Comparison of ENCODE assay signal across 30 cellular contexts in the genomic region with DNA sequence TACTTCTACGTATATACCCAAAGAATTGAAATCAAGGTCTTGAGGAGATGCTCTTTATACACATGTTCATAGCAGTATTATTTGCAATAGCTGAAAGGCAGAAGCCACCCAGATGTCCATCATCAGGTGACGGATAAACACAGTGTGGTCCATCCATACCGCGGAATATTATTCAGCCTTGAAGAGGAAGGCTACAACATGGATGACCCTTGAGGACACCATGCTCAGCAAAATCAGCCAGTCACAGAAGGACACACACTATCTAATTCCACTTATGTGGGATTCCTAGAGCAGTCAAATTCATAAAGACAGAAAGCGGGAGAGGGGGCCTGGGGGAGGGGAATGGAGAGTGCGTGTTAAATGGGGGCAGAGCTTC.
"Had no signal": no experiment of that assay in that cellular context is flagged by ENCODE, and none has a peak within 500 bp of the region (broad histone marks: within the 10 kb centered on the region; RNA-seq: fewer than 3 reads in every experiment).

No MANE protein-coding gene starts in this region.

- ATAC-seq: activated naive CD4-positive, alpha-beta T cell treated with anti-CD3 and anti-CD28 coated beads, Interleukin-2, amount 50 U/mL, for 72 hours; activated T-cell treated with anti-CD3 and anti-CD28 coated beads, Interleukin-2, amount 50 U/mL, for 4 hours; Right ventricle myocardium inferior had no signal

- H3K4me1 ChIP-seq: adrenal gland had no signal

- DNase-seq: activated CD4-positive, alpha-beta memory T cell treated with anti-CD3 and anti-CD28 coated beads for 36 hours; activated CD4-positive, alpha-beta T cell treated with anti-CD3 and anti-CD28 coated beads, Interleukin-2, amount 10 ng/mL, durations not matched to agents 7 days and 5 days; activated gamma-delta T cell treated with Interleukin-2 at 50 U/mL for 16 hours; activated naive CD4-positive, alpha-beta T cell treated with anti-CD3 and anti-CD28 coated beads for 36 hours; activated T-cell treated with anti-CD3 and anti-CD28 coated beads for 4 hours; activated T-cell treated with anti-CD3 and anti-CD28 coated beads, Interleukin-2, amount 50 U/mL, for 4 hours; anterior cingulate cortex; central memory CD4-positive, alpha-beta T cell; Kasumi-1; KG1; MG63; NCI-H1048; NCI-H1105 treated with DMSO at 0.1 percent for 48 hours; NCI-H1436; NCI-H1694; NCI-H1930; NCI-H2081 treated with DMSO at 0.1 percent for 48 hours; NCI-H345; NCI-H524 treated with DMSO at 0.1 percent for 48 hours; SW 1271; T-helper 1 cell; T1000 had no signal

- H3K9me3 Mint-ChIP-seq: activated CD4-positive, alpha-beta memory T cell treated with anti-CD3 and anti-CD28 coated beads for 36 hours; activated CD4-positive, alpha-beta T cell treated with anti-CD3 and anti-CD28 coated beads, Interleukin-2, amount 10 ng/mL, durations not matched to agents 7 days and 5 days; activated naive CD4-positive, alpha-beta T cell treated with anti-CD3 and anti-CD28 coated beads for 36 hours; activated naive CD4-positive, alpha-beta T cell treated with anti-CD3 and anti-CD28 coated beads, Interleukin-2, amount 50 U/mL, for 72 hours; activated T-cell treated with anti-CD3 and anti-CD28 coated beads, Interleukin-2, amount 50 U/mL, for 4 hours; activated T-helper 1 cell treated with anti-CD3 and anti-CD28 coated beads, Interleukin-12 subunit alpha, Interleukin-12 subunit beta, Interleukin-2, Interleukin-4 antibody, amounts not matched to agents 30 ng/mL and 10 ng/mL and 1 ng/mL, durations not matched to agents 14 hours and 24 hours and 36 hours; IgD-negative memory B cell had no signal

- H3K27me3 ChIP-seq: adrenal gland, MG63 had no signal

- H3K36me3 Mint-ChIP-seq: activated CD4-positive, alpha-beta memory T cell treated with anti-CD3 and anti-CD28 coated beads for 36 hours; activated naive CD4-positive, alpha-beta T cell treated with anti-CD3 and anti-CD28 coated beads, Interleukin-2, amount 50 U/mL, for 72 hours; IgD-negative memory B cell had no signal

- H3K27ac ChIP-seq: adrenal gland had no signal

- H3K27ac Mint-ChIP-seq: activated CD4-positive, alpha-beta memory T cell treated with anti-CD3 and anti-CD28 coated beads for 36 hours; activated CD4-positive, alpha-beta T cell treated with anti-CD3 and anti-CD28 coated beads, Interleukin-2, amount 10 ng/mL, durations not matched to agents 7 days and 5 days; activated naive CD4-positive, alpha-beta T cell treated with anti-CD3 and anti-CD28 coated beads for 36 hours; activated naive CD4-positive, alpha-beta T cell treated with anti-CD3 and anti-CD28 coated beads, Interleukin-2, amount 50 U/mL, for 72 hours; activated T-helper 1 cell treated with anti-CD3 and anti-CD28 coated beads, Interleukin-12 subunit alpha, Interleukin-12 subunit beta, Interleukin-2, Interleukin-4 antibody, amounts not matched to agents 30 ng/mL and 10 ng/mL and 1 ng/mL, durations not matched to agents 14 hours and 24 hours and 36 hours; brain; IgD-negative memory B cell had no signal

- FAIRE-seq: bronchial epithelial cell, RCC 7860 had no signal

- H3K4me3 Mint-ChIP-seq: activated CD4-positive, alpha-beta memory T cell treated with anti-CD3 and anti-CD28 coated beads for 36 hours; activated CD4-positive, alpha-beta T cell treated with anti-CD3 and anti-CD28 coated beads, Interleukin-2, amount 10 ng/mL, durations not matched to agents 7 days and 5 days; activated naive CD4-positive, alpha-beta T cell treated with anti-CD3 and anti-CD28 coated beads for 36 hours; activated T-cell treated with anti-CD3 and anti-CD28 coated beads, Interleukin-2, amount 50 U/mL, for 4 hours; activated T-helper 1 cell treated with anti-CD3 and anti-CD28 coated beads, Interleukin-12 subunit alpha, Interleukin-12 subunit beta, Interleukin-2, Interleukin-4 antibody, amounts not matched to agents 30 ng/mL and 10 ng/mL and 1 ng/mL, durations not matched to agents 14 hours and 24 hours and 36 hours; brain; IgD-negative memory B cell had no signal

- H3K36me3 ChIP-seq: adrenal gland, MG63 had no signal

- H3K27me3 Mint-ChIP-seq: activated CD4-positive, alpha-beta memory T cell treated with anti-CD3 and anti-CD28 coated beads for 36 hours; activated CD4-positive, alpha-beta T cell treated with anti-CD3 and anti-CD28 coated beads, Interleukin-2, amount 10 ng/mL, durations not matched to agents 7 days and 5 days; brain had no signal

- H3K9me3 ChIP-seq: adrenal gland, MG63 had no signal

- H3K4me3 ChIP-seq: adrenal gland, MG63 had no signal
